8 cellular contexts compared by ENCODE assay signal in the genomic region with DNA sequence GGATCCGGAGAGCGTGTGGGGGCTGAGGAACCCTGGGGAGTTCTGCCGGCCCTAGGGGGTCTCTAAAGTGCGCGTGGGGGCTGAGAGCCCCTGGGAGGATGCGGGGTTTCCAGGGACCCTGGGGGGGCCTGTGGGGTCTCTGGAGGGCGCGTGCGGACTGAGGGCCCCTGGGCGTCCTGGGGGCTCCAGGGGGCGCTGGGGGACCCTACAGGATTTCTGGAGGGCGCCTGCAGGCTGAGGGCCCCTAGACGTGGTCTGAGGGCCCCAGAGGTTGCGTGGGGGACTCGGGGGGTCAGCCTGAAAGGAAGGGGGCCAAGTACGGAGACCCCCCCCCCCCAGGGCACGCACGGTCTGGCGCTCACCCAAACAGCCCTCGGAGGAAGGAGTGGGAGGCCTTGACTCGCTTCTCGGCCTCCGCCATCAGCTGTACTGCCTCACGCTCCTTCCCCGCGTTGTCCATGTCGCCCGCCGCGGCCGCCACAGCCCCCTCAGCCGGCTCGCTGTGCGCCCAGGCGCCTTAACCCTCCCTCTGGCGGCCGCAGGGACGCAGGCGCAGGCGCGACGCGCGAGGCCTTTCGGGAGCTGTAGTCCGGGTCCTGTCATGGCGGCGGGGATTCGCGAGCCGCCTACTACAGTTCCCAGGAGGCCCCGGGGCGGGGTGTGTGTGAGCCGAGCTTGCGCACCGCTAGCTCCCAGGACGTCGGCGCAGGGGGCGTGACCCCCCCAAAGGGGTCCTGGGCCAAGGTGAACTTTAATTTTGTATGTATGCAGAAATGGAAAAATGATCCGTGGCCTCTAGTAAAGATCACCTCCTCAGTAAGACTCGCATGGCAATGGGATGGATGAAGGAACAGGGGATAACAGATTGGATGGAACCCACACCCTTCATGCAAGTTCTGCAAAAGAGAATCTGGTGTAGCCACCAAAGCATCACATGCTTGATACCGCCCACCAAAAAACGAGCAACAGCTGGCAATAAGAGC. TPM values are rescaled to one million over a fixed set of nuclear protein-coding genes. Genes with fewer than 3 reads are reported as not detected.
DNase-seq lines count a peak whose midpoint lies in the region; ATAC-seq, FAIRE-seq and TF ChIP-seq lines count a peak whose summit lies in the region.

A gene (minus strand): TSS at position 546 of the 983 bp plus-strand sequence. CDS start 86 bp downstream, at position 460.

- peak; percentile 92 for FAIRE-seq in GM12892 (lab: Jason Lieb, UNC)

- peaks cover 44% of the 10 kb centered on the region for H3K4me1 Mint-ChIP-seq in activated naive CD8-positive, alpha-beta T cell treated with anti-CD3 and anti-CD28 coated beads, Interleukin-2, amount 50 U/mL, for 24 hours

- H4K91ac ChIP-seq in trophoblast cell (ENCODE audit: low read depth, low read length), result peak within 1 kb of the TSS; percentile 96

- peak; percentile 43 to 95 (median 74) for TF ChIP-seq CTCF in tibial nerve (IDR thresholded peaks at IDR 0.05)

- peak within 1 kb of the TSS; percentile 27 for H3K27ac ChIP-seq in trophoblast cell (ENCODE audit: low read depth, low read length)
- peak within 1 kb of the TSS; percentile 74 to 96 (median 86) for H3K27ac ChIP-seq in tibial nerve

- H3K27me3 Mint-ChIP-seq in activated naive CD8-positive, alpha-beta T cell treated with anti-CD3 and anti-CD28 coated beads, Interleukin-2, amount 50 U/mL, for 24 hours, result no peaks in the 10 kb centered on the region

- H3K14ac ChIP-seq in trophoblast cell (ENCODE audit: low read length), result peak within 1 kb of the TSS; percentile 99

- H3K27me3 ChIP-seq in trophoblast cell (ENCODE audit: insufficient read depth, low read length) (no peaks in the 10 kb centered on the region), tibial nerve (no peaks in the 10 kb centered on the region)

- H4K8ac ChIP-seq in trophoblast cell (ENCODE audit: low read depth, low read length), result peak within 1 kb of the TSS; percentile 98

- H4K12ac ChIP-seq in trophoblast cell (ENCODE audit: low read depth, low read length), result peak within 1 kb of the TSS; percentile 97

- intact Hi-C loops in cardiac septum (cut with DNase I), result loop anchor here (5.0 kb wide), 1 partner anchor 59 kb away; a partner anchor contains a TSS

- H3K9me3 ChIP-seq in trophoblast cell (ENCODE audit: insufficient read depth, low read depth, low read length) (no peaks in the 10 kb centered on the region), tibial nerve (no peaks in the 10 kb centered on the region)

- peak within 1 kb of the TSS; percentile 70 for H2AK5ac ChIP-seq in trophoblast cell (ENCODE audit: low read length)

- H3K9ac ChIP-seq in trophoblast cell (ENCODE audit: low read length), result peak within 1 kb of the TSS; percentile 96

- peak within 1 kb of the TSS; percentile 54 for H3K27ac Mint-ChIP-seq in activated naive CD8-positive, alpha-beta T cell treated with anti-CD3 and anti-CD28 coated beads, Interleukin-2, amount 50 U/mL, for 24 hours

- peak; percentile 77; the same call in 1 of the 2 replicates for TF ChIP-seq POLR2A in GM12892 (IDR thresholded peaks at IDR 0.05; ENCODE audit: low read depth, low read length)
- TF ChIP-seq POLR2A in tibial nerve (IDR thresholded peaks at IDR 0.05), result peak; percentile 73 to 90

- H3K23ac ChIP-seq in trophoblast cell (ENCODE audit: low read length), result no peak within 1 kb of the TSS

- peak within 1 kb of the TSS; percentile 96 for H3K4ac ChIP-seq in trophoblast cell (ENCODE audit: low read depth, low read length)

- TF ChIP-seq EP300 in tibial nerve (IDR thresholded peaks at IDR 0.05), result peak; percentile 87 to 95

- H2AFZ ChIP-seq in trophoblast cell (ENCODE audit: insufficient read depth, low read length, poor library complexity), result peak within 1 kb of the TSS; percentile 89

- peak; percentile 81 for DNase-seq in GM12892 (ENCODE audit: insufficient read length)
- peak; percentile 57 for DNase-seq in NCI-H1417 treated with DMSO at 0.1 percent for 48 hours (lab: John Stamatoyannopoulos, UW)
- peak; percentile 74 to 91 for DNase-seq in SW 1271 (lab: John Stamatoyannopoulos, UW)
- peak; percentile 95 for DNase-seq in activated naive CD8-positive, alpha-beta T cell treated with anti-CD3 and anti-CD28 coated beads, Interleukin-2, amount 50 U/mL, for 24 hours
- DNase-seq in cardiac septum (ENCODE audit: low spot score), result peak; percentile 98
- DNase-seq in trophoblast cell, result peak; percentile 95 to 96
- peak; percentile 87 to 89 for DNase-seq in tibial nerve (ENCODE audit: low spot score in 2 of 2)

- peak within 1 kb of the TSS; percentile 99 for H3K18ac ChIP-seq in trophoblast cell (ENCODE audit: low read length)

- peak within 1 kb of the TSS; percentile 85 for H2BK120ac ChIP-seq in trophoblast cell (ENCODE audit: insufficient read depth, low read length, poor library complexity)

- H3K4me3 Mint-ChIP-seq in activated naive CD8-positive, alpha-beta T cell treated with anti-CD3 and anti-CD28 coated beads, Interleukin-2, amount 50 U/mL, for 24 hours, result peak within 1 kb of the TSS; percentile 87

- peak within 1 kb of the TSS; percentile 77 for H2BK5ac ChIP-seq in trophoblast cell (ENCODE audit: low read depth, low read length, poor library complexity)

- H3K4me3 ChIP-seq in trophoblast cell (ENCODE audit: low read depth, low read length) (peak within 1 kb of the TSS; percentile 99), tibial nerve (peak within 1 kb of the TSS; percentile 52 to 96 (median 81))

- no peaks in the 10 kb centered on the region for H3K9me3 Mint-ChIP-seq in activated naive CD8-positive, alpha-beta T cell treated with anti-CD3 and anti-CD28 coated beads, Interleukin-2, amount 50 U/mL, for 24 hours

- peak; percentile 95 for ATAC-seq in HG02840 (IDR thresholded peaks at IDR 0.05; ENCODE audit: low FRiP score, unreplicated experiment)
- peak; percentile 100 for ATAC-seq in activated naive CD8-positive, alpha-beta T cell treated with anti-CD3 and anti-CD28 coated beads, Interleukin-2, amount 50 U/mL, for 24 hours

- H2BK12ac ChIP-seq in trophoblast cell (ENCODE audit: low read length), result peak within 1 kb of the TSS; percentile 41

- H3K79me1 ChIP-seq in trophoblast cell (ENCODE audit: low read length), result peaks cover 7% of the 10 kb centered on the region

- no peaks in the 10 kb centered on the region for H3K4me1 ChIP-seq in trophoblast cell (ENCODE audit: control insufficient read depth in 1 of 2, insufficient read depth in 2 of 2, low read length in 2 of 2)
- peaks cover 0 to 41% (median 8%) of the 10 kb centered on the region in 4 donors for H3K4me1 ChIP-seq in tibial nerve

- peaks cover 9% of the 10 kb centered on the region for H3K79me2 ChIP-seq in trophoblast cell (ENCODE audit: control insufficient read depth, insufficient read depth, low read length, poor library complexity)

- H3K36me3 ChIP-seq in trophoblast cell (ENCODE audit: control insufficient read depth in 1 of 2, insufficient read depth in 2 of 2, low read length in 2 of 2) (no peaks in the 10 kb centered on the region), tibial nerve (no peaks in the 10 kb centered on the region)

- H3K4me2 ChIP-seq in trophoblast cell (ENCODE audit: low read length), result peak within 1 kb of the TSS; percentile 96

- H3K36me3 Mint-ChIP-seq in activated naive CD8-positive, alpha-beta T cell treated with anti-CD3 and anti-CD28 coated beads, Interleukin-2, amount 50 U/mL, for 24 hours (ENCODE audit: low read depth), result no peaks in the 10 kb centered on the region

- no CpG with 5 or more reads among the region's 64 CpGs for WGBS in trophoblast cell (ENCODE audit: extremely low coverage, insufficient coverage, insufficient read length)
- 0 to 1% methylated on average over 28 to 33 of the region's 64 CpGs for WGBS in tibial nerve, 2 donors

RNA-seq across cellular contexts. Expression of the gene that starts here (rescaled TPM):
- polyA plus RNA-seq in GM12892 (2012; ENCODE audit: missing spikeins), result 9.2 TPM
- total RNA-seq in cardiac septum, result 6.1 TPM
- 3.9 and 4.0 TPM in 2 replicates for polyA plus RNA-seq in trophoblast cell (2013)
- total RNA-seq in tibial nerve, result 10 to 100 TPM; 10.9 to 16.1 (median 13.6) TPM

Comparison
In these comparisons a context has a peak if more than half of its experiments do, and no peak if none do; other contexts are left out.
1. Peak in every context shown above with its lines: DNase-seq, ATAC-seq, H3K4me3 ChIP-seq and H3K27ac ChIP-seq.